ENCODE assay signal across 11 cellular contexts in the genomic region with DNA sequence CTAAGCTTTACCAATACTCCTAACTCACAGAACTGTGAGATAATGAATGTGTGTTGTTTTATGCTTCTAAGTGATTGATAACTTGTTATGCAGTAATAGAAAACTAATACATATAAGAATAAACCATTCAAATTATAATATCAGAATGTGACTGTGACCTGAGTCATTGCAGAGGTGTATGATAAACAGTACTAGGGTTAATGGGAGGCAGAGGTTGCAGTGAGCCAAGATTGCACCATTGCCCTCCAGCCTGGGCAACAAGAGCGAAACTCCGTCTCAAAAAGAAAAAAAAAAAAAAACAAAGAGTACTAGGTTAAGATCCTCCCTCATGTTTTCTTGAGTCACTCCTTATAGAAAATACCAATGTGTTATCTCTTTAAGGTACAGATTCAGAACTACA.
"Had no signal": no experiment of that assay in that cellular context is flagged by ENCODE, and none has a peak within 500 bp of the region (broad histone marks: within the 10 kb centered on the region; RNA-seq: fewer than 3 reads in every experiment).

No MANE protein-coding gene starts in this region.

- FAIRE-seq: H1, H54 had no signal

- H3K9ac ChIP-seq: GM23248 had no signal

- H3K4me3 ChIP-seq: GM23248, GM23338, HAP-1 had no signal

- H3K4me2 ChIP-seq: GM23338 had no signal

- DNase-seq: GM23248, GOT3, H7, H9, HCEC 1CT, HFFc6 had no signal

- ATAC-seq: GM23338, HCT116 had no signal

- H2AFZ ChIP-seq: GM23248, GM23338 had no signal

- H3K4me3 Mint-ChIP-seq: GM23338, H9, HFFc6 had no signal

- H3K4me1 Mint-ChIP-seq: GM23338, H9 had no signal

- H3K4me1 ChIP-seq: HAP-1 had no signal

- H3K9me3 Mint-ChIP-seq: GM23338, H9 had no signal

- H3K27ac Mint-ChIP-seq: GM23338, HFFc6 had no signal

- H3K36me3 ChIP-seq: HAP-1 had no signal

- H3K9me3 ChIP-seq: HAP-1 had no signal

- H3K27ac ChIP-seq: GM23248 had no signal
